16 cellular contexts compared by ENCODE assay signal in genomic region chr17:6539871-6540270, GRCh38. TPM values are rescaled to one million over a fixed set of nuclear protein-coding genes. Genes with fewer than 3 reads are reported as not detected.
"Had no signal": no experiment of that assay in that cellular context is flagged by ENCODE, and none has a peak within 500 bp of the region (broad histone marks: within the 10 kb centered on the region; RNA-seq: fewer than 3 reads in every experiment).

No MANE protein-coding gene starts in this region.

- H3K4me3 Mint-ChIP-seq: dendritic cell treated with granulocyte-macrophage colony-stimulating factor and Interleukin-4, amounts not matched to agents 40 ng/mL and 50 ng/mL, for 4 days; naive thymus-derived CD8-positive, alpha-beta T cell had no signal

- H3K27ac Mint-ChIP-seq: dendritic cell treated with granulocyte-macrophage colony-stimulating factor and Interleukin-4, amounts not matched to agents 40 ng/mL and 50 ng/mL, for 4 days; naive thymus-derived CD8-positive, alpha-beta T cell had no signal

- ATAC-seq: foreskin keratinocyte; mucosa of descending colon; naive thymus-derived CD8-positive, alpha-beta T cell; sciatic nerve had no signal

- H3K4me2 ChIP-seq: hepatocyte had no signal

- H3K4me1 Mint-ChIP-seq: naive thymus-derived CD8-positive, alpha-beta T cell had no signal

- H3K79me2 ChIP-seq: hepatocyte had no signal

- DNase-seq: erythroblast; foreskin keratinocyte; head of caudate nucleus; kidney glomerular epithelial cell; mammary epithelial cell; mucosa of descending colon; naive thymus-derived CD8-positive, alpha-beta T cell; nucleus accumbens; stimulated activated CD4-positive, alpha-beta T cell treated with anti-CD3 and anti-CD28 coated beads, Interleukin-12 subunit alpha, Interleukin-12 subunit beta, amount 100 ng/mL, for 4 hours; stimulated activated CD4-positive, alpha-beta T cell treated with anti-CD3 and anti-CD28 coated beads, Interleukin-2, amount 100 ng/mL, for 48 hours; stimulated activated naive CD4-positive, alpha-beta T cell treated with Interleukin-2 at 50 U/mL for 16 hours; trophoblast cell had no signal

- H3K27me3 ChIP-seq: foreskin keratinocyte, hepatocyte had no signal

- H3K4me1 ChIP-seq: foreskin keratinocyte had no signal

- H3K9me3 ChIP-seq: mucosa of descending colon had no signal

- H3K27ac ChIP-seq: foreskin keratinocyte, hepatocyte, skin epidermis had no signal

- H3K4me3 ChIP-seq: hepatocyte, mucosa of descending colon, skin epidermis had no signal

- H2AFZ ChIP-seq: hepatocyte had no signal

RNA-seq across cellular contexts. Expression of gene PITPNM3, which starts 16.5 kb away (rescaled TPM):
- polyA plus RNA-seq: naive thymus-derived CD8-positive, alpha-beta T cell had no signal
